Comparison of ENCODE assay signal across 17 cellular contexts in the genomic region with DNA sequence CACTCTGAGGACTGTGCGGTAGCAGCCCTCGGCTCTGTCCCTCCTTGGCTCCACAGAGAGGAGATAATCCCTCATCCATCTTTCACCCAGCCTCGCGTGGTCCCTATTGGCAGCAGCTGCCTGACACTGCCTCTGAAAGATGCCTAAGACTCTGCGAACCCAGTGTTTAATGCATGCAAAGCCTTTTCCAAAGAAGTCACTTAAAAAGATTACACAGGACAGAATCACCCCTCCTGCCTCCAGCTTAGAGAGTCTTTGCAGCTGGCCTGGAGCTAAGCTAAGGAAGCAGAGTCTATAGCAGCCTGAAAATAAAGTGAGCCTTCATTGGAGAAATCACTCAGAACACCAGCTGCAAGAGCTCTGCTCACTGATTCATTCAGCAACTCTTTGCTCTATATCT.
"Had no signal": no experiment of that assay in that cellular context is flagged by ENCODE, and none has a peak within 500 bp of the region (broad histone marks: within the 10 kb centered on the region; RNA-seq: fewer than 3 reads in every experiment).

No MANE protein-coding gene starts in this region.

- DNase-seq: activated CD4-positive, alpha-beta T cell treated with anti-CD3 and anti-CD28 coated beads, Interleukin-2, amount 50 U/mL, for 4 hours; activated naive CD8-positive, alpha-beta T cell treated with anti-CD3 and anti-CD28 coated beads for 36 hours; activated T-cell treated with anti-CD3 and anti-CD28 coated beads for 4 hours; amniotic stem cell; dermis blood vessel endothelial cell; foreskin melanocyte; kidney glomerular epithelial cell; mesendoderm; occipital lobe; stimulated activated CD4-positive, alpha-beta T cell treated with anti-CD3 and anti-CD28 coated beads, Interleukin-15, amount 100 ng/mL, for 24 hours; stimulated activated CD4-positive, alpha-beta T cell treated with anti-CD3 and anti-CD28 coated beads, Interleukin-2, amount 100 ng/mL, for 48 hours; T1000; upper lobe of right lung had no signal

- H3K27me3 ChIP-seq: upper lobe of right lung had no signal

- H3K4me1 ChIP-seq: upper lobe of right lung had no signal

- H3K9me3 ChIP-seq: upper lobe of right lung had no signal

- ATAC-seq: activated CD4-positive, CD25-positive, alpha-beta regulatory T cell treated with anti-CD3 and anti-CD28 coated beads, Interleukin-2, amount 50 U/mL, for 24 hours; natural killer cell treated with Interleukin-12 subunit alpha and Interleukin-12 subunit beta and Interleukin-15 and Interleukin-18, amount 100 ng/mL, for 72 hours; upper lobe of right lung had no signal

- H3K27ac ChIP-seq: epithelial cell of prostate, skin epidermis, upper lobe of right lung had no signal

- H3K4me3 ChIP-seq: skin epidermis, upper lobe of right lung had no signal

- H3K36me3 ChIP-seq: upper lobe of right lung had no signal
